Comparison of ENCODE assay signal across 29 cellular contexts in genomic region chr2:100388703-100389102, GRCh38.
"Had no signal": no experiment of that assay in that cellular context is flagged by ENCODE, and none has a peak within 500 bp of the region (broad histone marks: within the 10 kb centered on the region; RNA-seq: fewer than 3 reads in every experiment).

No MANE protein-coding gene starts in this region.

- H3K4me1 Mint-ChIP-seq: activated CD4-positive, alpha-beta T cell treated with anti-CD3 and anti-CD28 coated beads, Interleukin-2, amount 10 ng/mL, durations not matched to agents 24 days and 14 days; activated naive CD8-positive, alpha-beta T cell treated with anti-CD3 and anti-CD28 coated beads for 36 hours; activated T-helper 17 cell treated with anti-CD3 and anti-CD28 coated beads, Interleukin-2, amount 50 U/mL, for 72 hours had no signal

- H3K36me3 Mint-ChIP-seq: activated naive CD8-positive, alpha-beta T cell treated with anti-CD3 and anti-CD28 coated beads for 36 hours had no signal

- H3K36me3 ChIP-seq: brain microvascular endothelial cell, SJCRH30 had no signal

- H3K27me3 ChIP-seq: brain microvascular endothelial cell had no signal

- H3K27me3 Mint-ChIP-seq: activated CD8-positive, alpha-beta T cell treated with anti-CD3 and anti-CD28 coated beads for 36 hours; activated naive CD8-positive, alpha-beta T cell treated with anti-CD3 and anti-CD28 coated beads for 36 hours; activated T-helper 17 cell treated with anti-CD3 and anti-CD28 coated beads, Interleukin-2, amount 50 U/mL, for 72 hours had no signal

- H3K9me3 Mint-ChIP-seq: activated CD4-positive, alpha-beta T cell treated with anti-CD3 and anti-CD28 coated beads, Interleukin-2, amount 10 ng/mL, durations not matched to agents 24 days and 14 days; activated CD8-positive, alpha-beta T cell treated with anti-CD3 and anti-CD28 coated beads for 36 hours; activated naive CD8-positive, alpha-beta T cell treated with anti-CD3 and anti-CD28 coated beads for 36 hours; activated T-cell treated with anti-CD3 and anti-CD28 coated beads, Interleukin-2, amount 50 U/mL, for 72 hours; activated T-helper 17 cell treated with anti-CD3 and anti-CD28 coated beads, Interleukin-2, amount 50 U/mL, for 72 hours had no signal

- H3K9me3 ChIP-seq: SJCRH30 had no signal

- H3K4me3 ChIP-seq: SJCRH30, SK-N-MC had no signal

- H3K27ac Mint-ChIP-seq: activated CD4-positive, alpha-beta T cell treated with anti-CD3 and anti-CD28 coated beads, Interleukin-2, amount 10 ng/mL, durations not matched to agents 24 days and 14 days; activated CD8-positive, alpha-beta T cell treated with anti-CD3 and anti-CD28 coated beads for 36 hours; activated naive CD8-positive, alpha-beta T cell treated with anti-CD3 and anti-CD28 coated beads for 36 hours; activated T-cell treated with anti-CD3 and anti-CD28 coated beads, Interleukin-2, amount 50 U/mL, for 72 hours; activated T-helper 17 cell treated with anti-CD3 and anti-CD28 coated beads, Interleukin-2, amount 50 U/mL, for 72 hours had no signal

- H3K4me3 Mint-ChIP-seq: activated CD4-positive, alpha-beta T cell treated with anti-CD3 and anti-CD28 coated beads, Interleukin-2, amount 10 ng/mL, durations not matched to agents 24 days and 14 days; activated CD8-positive, alpha-beta T cell treated with anti-CD3 and anti-CD28 coated beads for 36 hours; activated naive CD8-positive, alpha-beta T cell treated with anti-CD3 and anti-CD28 coated beads for 36 hours; activated T-cell treated with anti-CD3 and anti-CD28 coated beads, Interleukin-2, amount 50 U/mL, for 72 hours; activated T-helper 17 cell treated with anti-CD3 and anti-CD28 coated beads, Interleukin-2, amount 50 U/mL, for 72 hours had no signal

- H3K27ac ChIP-seq: brain microvascular endothelial cell, SJCRH30, SK-N-MC, WERI-Rb-1 had no signal

- H3K4me1 ChIP-seq: SJCRH30 had no signal

- DNase-seq: activated CD4-positive, alpha-beta T cell treated with anti-CD3 and anti-CD28 coated beads, Interleukin-2, amount 10 ng/mL, durations not matched to agents 24 days and 14 days; activated CD4-positive, alpha-beta T cell treated with anti-CD3 and anti-CD28 coated beads, Interleukin-2, amount 50 U/mL, for 4 hours; activated CD8-positive, alpha-beta T cell treated with anti-CD3 and anti-CD28 coated beads for 36 hours; activated effector memory CD4-positive, alpha-beta T cell treated with anti-CD3 and anti-CD28 coated beads, Interleukin-2, amount 50 U/mL, for 16 hours; activated naive CD4-positive, alpha-beta T cell; activated naive CD4-positive, alpha-beta T cell treated with anti-CD3 and anti-CD28 coated beads, Interleukin-2, amount 50 U/mL, for 16 hours; activated naive CD8-positive, alpha-beta T cell treated with anti-CD3 and anti-CD28 coated beads for 36 hours; activated T-cell treated with anti-CD3 and anti-CD28 coated beads, Interleukin-2, amount 50 U/mL, for 1 hour; activated T-cell treated with anti-CD3 and anti-CD28 coated beads, Interleukin-2, amount 50 U/mL, for 72 hours; amniotic stem cell; aorta; brain microvascular endothelial cell; central memory CD4-positive, alpha-beta T cell; NCI-H1092 treated with DMSO at 0.1 percent for 48 hours; NCI-H1417; NCI-H146; NCI-H187; NCI-H2029 treated with DMSO at 0.1 percent for 48 hours; NCI-H2107; NCI-H226; NCI-H446 treated with DMSO at 0.1 percent for 48 hours; NCI-H524; SHP77; SJCRH30; T1000; WERI-Rb-1 had no signal

- ATAC-seq: activated CD8-positive, alpha-beta T cell treated with anti-CD3 and anti-CD28 coated beads for 36 hours; activated T-cell treated with anti-CD3 and anti-CD28 coated beads, Interleukin-2, amount 50 U/mL, for 72 hours; activated T-helper 17 cell treated with anti-CD3 and anti-CD28 coated beads, Interleukin-2, amount 50 U/mL, for 72 hours; Panc1 had no signal
